ENCODE assay signal across 8 cellular contexts in genomic region chr5:124650960-124651662, GRCh38.
DNase-seq lines count a peak whose midpoint lies in the region; ATAC-seq and TF ChIP-seq lines count a peak whose summit lies in the region.

No MANE protein-coding gene starts in this region.

- H3K4me3 ChIP-seq in breast epithelium (peak overlapping the region; percentile 43 to 72 (median 64)), right lobe of liver (peak overlapping the region; percentile 55 to 65 (median 59)), tibial artery (peak overlapping the region; percentile 49 to 64)

- H3K4me1 ChIP-seq in breast epithelium (peaks cover 0 to 29% of the 10 kb centered on the region in 2 donors), right lobe of liver (peaks cover 0 to 13% (median 0%) of the 10 kb centered on the region in 4 donors), tibial artery (peaks cover 0 to 39% (median 16%) of the 10 kb centered on the region in 4 donors)

- H3K36me3 ChIP-seq in breast epithelium = no peaks in the 10 kb centered on the region
- H3K36me3 ChIP-seq in right lobe of liver = peaks cover 0 to 3% (median 0%) of the 10 kb centered on the region in 4 donors
- H3K36me3 ChIP-seq in tibial artery = peaks cover 0 to 7% (median 0%) of the 10 kb centered on the region in 3 donors

- WGBS in right lobe of liver (ENCODE audit: insufficient coverage, low coverage, low lambda C conversion rate, missing lambda C conversion rate) = 27% methylated on average over 3 of the region's 3 CpGs

- H3K27me3 ChIP-seq in breast epithelium (no peaks in the 10 kb centered on the region), right lobe of liver (no peaks in the 10 kb centered on the region), tibial artery (no peaks in the 10 kb centered on the region)

- intact Hi-C loops in breast epithelium (cut with DNase I; ENCODE audit: low total_unique reads) = no loop called here
- intact Hi-C loops in right lobe of liver (cut with DNase I) = no loop called here
- intact Hi-C loops in tibial artery (cut with DNase I; ENCODE audit: low total_unique reads) = no loop called here

- H3K27ac ChIP-seq in breast epithelium = peak overlapping the region; percentile 72 to 73
- peak overlapping the region in 2 of 3 donors; percentile 24 to 67 for H3K27ac ChIP-seq in right lobe of liver
- no peak overlapping the region for H3K27ac ChIP-seq in tibial artery

- TF ChIP-seq CTCF in breast epithelium (IDR thresholded peaks at IDR 0.05) (no peak), right lobe of liver (IDR thresholded peaks at IDR 0.05) (no peak), tibial artery (IDR thresholded peaks at IDR 0.05) (no peak)

- DNase-seq in NCI-H748 (lab: John Stamatoyannopoulos, UW; ENCODE audit: unreplicated experiment) = peak; percentile 65
- DNase-seq in NCI-H748 treated with DMSO at 0.1 percent for 48 hours (lab: John Stamatoyannopoulos, UW) = no peak
- DNase-seq in breast epithelium (ENCODE audit: low spot score in 2 of 2) = no peak
- DNase-seq in right lobe of liver = no peak
- no peak for DNase-seq in tibial artery
- no peak for DNase-seq in SK-N-DZ (ENCODE audit: low spot score)

- H3K9me3 ChIP-seq in breast epithelium (no peaks in the 10 kb centered on the region), right lobe of liver (no peaks in the 10 kb centered on the region), tibial artery (no peaks in the 10 kb centered on the region)

- TF ChIP-seq POLR2A in breast epithelium (IDR thresholded peaks at IDR 0.05) (no peak), right lobe of liver (IDR thresholded peaks at IDR 0.05) (no peak)

- ATAC-seq in right lobe of liver (peak; percentile 3 to 60 (median 15)), HG03460 (IDR thresholded peaks at IDR 0.05; ENCODE audit: unreplicated experiment) (no peak), GM19467 (IDR thresholded peaks at IDR 0.05; ENCODE audit: unreplicated experiment) (no peak)

Comparison
In these comparisons a context has a peak if more than half of its experiments do, and no peak if none do; other contexts are left out.
1. H3K27ac ChIP-seq: peak in breast epithelium (2 of 2) and right lobe of liver (2 of 3); none in tibial artery (0 of 2).
2. ATAC-seq: peak in right lobe of liver (4 of 4); none in HG03460 (single experiment) and GM19467 (single experiment).
3. Peak in every context shown above with its lines, with median percentiles within 50 percentile points of each other: H3K4me3 ChIP-seq.